20 cellular contexts compared by ENCODE assay signal in the genomic region with DNA sequence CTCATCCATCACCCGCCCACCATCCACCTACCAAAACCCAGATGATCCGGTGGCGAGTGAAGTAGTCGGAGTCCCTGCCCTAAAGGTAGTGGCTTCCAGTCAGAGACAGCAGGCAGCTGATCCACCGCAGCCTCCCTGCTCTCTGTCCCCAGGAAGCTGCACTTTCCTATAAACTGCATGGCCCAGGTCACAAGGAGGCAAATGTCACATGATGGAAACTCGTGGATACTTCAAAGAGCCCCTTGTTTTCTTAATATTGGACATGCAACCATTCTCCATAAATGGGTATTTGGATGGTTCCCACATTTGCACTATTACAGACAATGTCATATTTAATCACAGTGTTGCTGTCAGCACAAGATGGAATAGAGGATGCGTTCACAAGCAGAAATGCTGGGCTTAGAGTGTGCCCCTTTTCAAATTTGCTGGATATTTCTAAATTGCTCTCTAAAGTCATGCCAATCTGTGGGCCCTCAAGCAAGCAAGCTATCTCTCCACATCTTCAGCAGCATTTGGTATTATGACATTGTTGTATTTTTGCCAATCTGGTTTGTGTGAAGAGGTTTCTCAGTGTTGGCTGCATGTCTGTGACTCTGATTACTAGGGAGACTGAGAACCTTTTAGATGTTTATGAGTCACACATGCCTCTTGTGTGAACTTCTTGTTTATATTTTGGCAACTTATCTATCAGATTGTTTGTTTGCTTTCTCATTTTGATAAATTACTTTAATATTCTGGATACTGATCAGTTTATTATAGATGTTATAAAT.
DNase-seq lines count a peak whose midpoint lies in the region; ATAC-seq, FAIRE-seq and TF ChIP-seq lines count a peak whose summit lies in the region.
"Had no signal": no experiment of that assay in that cellular context is flagged by ENCODE, and none has a peak within 500 bp of the region (broad histone marks: within the 10 kb centered on the region; RNA-seq: fewer than 3 reads in every experiment).

No MANE protein-coding gene starts in this region.

- 84% methylated on average over 7 of the region's 7 CpGs for WGBS in A549 (ENCODE audit: missing lambda C conversion rate)

- CTCF ChIA-PET in A549 (lab: Yijun Ruan, JAX): no interaction called here

- peak in 1 of 2 experiments; percentile 26; a peak in 1 of 5 replicates for TF ChIP-seq EP300 in A549 (IDR thresholded peaks at IDR 0.05)

- H3K4me3 ChIP-seq in A549: no peak overlapping the region
- H3K4me3 ChIP-seq: adrenal gland, heart right ventricle had no signal

- no peak for TF ChIP-seq CTCF in A549 (IDR thresholded peaks at IDR 0.05)

- no peak for ATAC-seq in A549
- ATAC-seq in GM21360 (IDR thresholded peaks at IDR 0.05; ENCODE audit: unreplicated experiment): no peak
- ATAC-seq: heart right ventricle, HepG2, Panc1, right cardiac atrium had no signal

- peak overlapping the region; percentile 30 to 69; a peak in 5 of 6 replicates for H3K27ac ChIP-seq in A549
- H3K27ac ChIP-seq: adrenal gland, heart right ventricle had no signal

- peak overlapping the region; percentile 21; the same call in 2 of the 3 replicates for H3K4me2 ChIP-seq in A549

- no peaks in the 10 kb centered on the region for H3K9me3 ChIP-seq in A549
- H3K9me3 ChIP-seq: adrenal gland, heart right ventricle had no signal

- TF ChIP-seq POLR2A in A549 (IDR thresholded peaks at IDR 0.05; ENCODE audit: low read length): no peak

- DNase-seq in A549 (ENCODE audit: low read depth in 1 of 2, low spot score in 1 of 2) (peak in 1 of 2 experiments; percentile 29), HCEC 1CT (peak; percentile 56), amniotic epithelial cell (ENCODE audit: low read depth) (peak; percentile 74), fibroblast of peridontal ligament (ENCODE audit: extremely low read depth) (peak; percentile 75), NCI-H1436 treated with DMSO at 0.1 percent for 48 hours (lab: John Stamatoyannopoulos, UW) (no peak), occipital lobe (lab: John Stamatoyannopoulos, UW) (no peak)
- DNase-seq in activated T-cell treated with anti-CD3 and anti-CD28 coated beads, Interleukin-2, amount 50 U/mL, for 48 hours: no peak
- DNase-seq: adrenal gland, COR-L47, GF-D8, H9, heart right ventricle, NCI-H2107, NCI-H748 treated with DMSO at 0.1 percent for 48 hours, right cardiac atrium had no signal

- no peak; a peak in 1 of 5 replicates for TF ChIP-seq RAD21 in A549 (conservative IDR thresholded peaks at IDR 0.05 in 1 of 2, IDR thresholded peaks at IDR 0.05 in 1 of 2)

- peak; percentile 23 for FAIRE-seq in A549 (lab: Jason Lieb, UNC)
- FAIRE-seq: colon, HepG2, islet of Langerhans had no signal

- POLR2A ChIA-PET in A549 (lab: Yijun Ruan, JAX): no interaction called here

- peaks cover 38% of the 10 kb centered on the region for H3K4me1 ChIP-seq in A549
- H3K4me1 ChIP-seq: adrenal gland had no signal

TF ChIP-seq in A549, 52 proteins besides CTCF, POLR2A, EP300 and RAD21:
- TF ChIP-seq JUN (IDR thresholded peaks at IDR 0.05): no peak
- no peak for TF ChIP-seq MYC (IDR thresholded peaks at IDR 0.05; ENCODE audit: borderline replicate concordance, low read length)
- TF ChIP-seq, protein P1, sequence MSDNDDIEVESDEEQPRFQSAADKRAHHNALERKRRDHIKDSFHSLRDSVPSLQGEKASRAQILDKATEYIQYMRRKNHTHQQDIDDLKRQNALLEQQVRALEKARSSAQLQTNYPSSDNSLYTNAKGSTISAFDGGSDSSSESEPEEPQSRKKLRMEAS (IDR thresholded peaks at IDR 0.05): no peak
- no peak for TF ChIP-seq HOXA7 (CRISPR knock-in tag; IDR thresholded peaks at IDR 0.05)
- peak; percentile 55 for TF ChIP-seq JUNB (IDR thresholded peaks at IDR 0.05)
- no peak for TF ChIP-seq RARB (CRISPR knock-in tag; IDR thresholded peaks at IDR 0.05)
- no peak for TF ChIP-seq MAZ (IDR thresholded peaks at IDR 0.05; ENCODE audit: borderline replicate concordance, low read depth, low read length)
- no peak for TF ChIP-seq CBX2 (IDR thresholded peaks at IDR 0.05; ENCODE audit: borderline replicate concordance, low read depth)
- TF ChIP-seq FOSL2 (IDR thresholded peaks at IDR 0.05): no peak
- TF ChIP-seq FOSL2 (CRISPR knock-in tag; IDR thresholded peaks at IDR 0.05): 0 out of 2 replicates have a peak, but pooled peaks have one; percentile 2
- peak; percentile 65; the same call in 1 of the 2 replicates for TF ChIP-seq GATA3 (IDR thresholded peaks at IDR 0.05; ENCODE audit: borderline replicate concordance)
- TF ChIP-seq NR3C1 (IDR thresholded peaks at IDR 0.05): no peak
- TF ChIP-seq BHLHE40 (IDR thresholded peaks at IDR 0.05; ENCODE audit: low read depth, low read length): no peak
- TF ChIP-seq CEBPB (IDR thresholded peaks at IDR 0.05): no peak
- TF ChIP-seq RNF2 (IDR thresholded peaks at IDR 0.05; ENCODE audit: borderline replicate concordance, low read depth): no peak
- TF ChIP-seq, protein P2, sequence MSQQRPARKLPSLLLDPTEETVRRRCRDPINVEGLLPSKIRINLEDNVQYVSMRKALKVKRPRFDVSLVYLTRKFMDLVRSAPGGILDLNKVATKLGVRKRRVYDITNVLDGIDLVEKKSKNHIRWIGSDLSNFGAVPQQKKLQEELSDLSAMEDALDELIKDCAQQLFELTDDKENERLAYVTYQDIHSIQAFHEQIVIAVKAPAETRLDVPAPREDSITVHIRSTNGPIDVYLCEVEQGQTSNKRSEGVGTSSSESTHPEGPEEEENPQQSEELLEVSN (IDR thresholded peaks at IDR 0.05; ENCODE audit: borderline replicate concordance, low read depth): no peak
- no peak for TF ChIP-seq HDAC2 (IDR thresholded peaks at IDR 0.05)
- TF ChIP-seq, protein P3, sequence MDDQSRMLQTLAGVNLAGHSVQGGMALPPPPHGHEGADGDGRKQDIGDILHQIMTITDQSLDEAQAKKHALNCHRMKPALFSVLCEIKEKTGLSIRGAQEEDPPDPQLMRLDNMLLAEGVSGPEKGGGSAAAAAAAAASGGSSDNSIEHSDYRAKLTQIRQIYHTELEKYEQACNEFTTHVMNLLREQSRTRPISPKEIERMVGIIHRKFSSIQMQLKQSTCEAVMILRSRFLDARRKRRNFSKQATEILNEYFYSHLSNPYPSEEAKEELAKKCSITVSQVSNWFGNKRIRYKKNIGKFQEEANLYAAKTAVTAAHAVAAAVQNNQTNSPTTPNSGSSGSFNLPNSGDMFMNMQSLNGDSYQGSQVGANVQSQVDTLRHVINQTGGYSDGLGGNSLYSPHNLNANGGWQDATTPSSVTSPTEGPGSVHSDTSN (IDR thresholded peaks at IDR 0.05): no peak
- no peak for TF ChIP-seq ZC3H11A (IDR thresholded peaks at IDR 0.05)
- TF ChIP-seq, protein P4, sequence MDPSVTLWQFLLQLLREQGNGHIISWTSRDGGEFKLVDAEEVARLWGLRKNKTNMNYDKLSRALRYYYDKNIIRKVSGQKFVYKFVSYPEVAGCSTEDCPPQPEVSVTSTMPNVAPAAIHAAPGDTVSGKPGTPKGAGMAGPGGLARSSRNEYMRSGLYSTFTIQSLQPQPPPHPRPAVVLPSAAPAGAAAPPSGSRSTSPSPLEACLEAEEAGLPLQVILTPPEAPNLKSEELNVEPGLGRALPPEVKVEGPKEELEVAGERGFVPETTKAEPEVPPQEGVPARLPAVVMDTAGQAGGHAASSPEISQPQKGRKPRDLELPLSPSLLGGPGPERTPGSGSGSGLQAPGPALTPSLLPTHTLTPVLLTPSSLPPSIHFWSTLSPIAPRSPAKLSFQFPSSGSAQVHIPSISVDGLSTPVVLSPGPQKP (IDR thresholded peaks at IDR 0.05; ENCODE audit: low read depth, low read length): no peak
- no peak for TF ChIP-seq HEYL (CRISPR knock-in tag; IDR thresholded peaks at IDR 0.05)
- TF ChIP-seq EHF (CRISPR knock-in tag; IDR thresholded peaks at IDR 0.05): no peak
TF ChIP-seq in A549: peak in this region for 3.

Comparison
In these comparisons a context has a peak if more than half of its experiments do, and no peak if none do; other contexts are left out.
1. DNase-seq: peak in HCEC 1CT (single experiment), amniotic epithelial cell (single experiment) and fibroblast of peridontal ligament (single experiment); none in activated T-cell treated with anti-CD3 and anti-CD28 coated beads, Interleukin-2, amount 50 U/mL, for 48 hours (0 of 2), NCI-H1436 treated with DMSO at 0.1 percent for 48 hours (single experiment) and occipital lobe (single experiment).